21 cellular contexts compared by ENCODE assay signal in genomic region chr16:54587176-54587515, GRCh38.
"Had no signal": no experiment of that assay in that cellular context is flagged by ENCODE, and none has a peak within 500 bp of the region (broad histone marks: within the 10 kb centered on the region; RNA-seq: fewer than 3 reads in every experiment).

No MANE protein-coding gene starts in this region.

- H3K4me3 ChIP-seq: MG63, SJCRH30 had no signal

- H3K27me3 ChIP-seq: MG63 had no signal

- H3K9me3 ChIP-seq: MG63, SJCRH30 had no signal

- H3K4me1 ChIP-seq: SJCRH30 had no signal

- DNase-seq: KBM-7; MG63; NCI-H1092; NCI-H1105 treated with DMSO at 0.1 percent for 48 hours; NCI-H1417 treated with DMSO at 0.1 percent for 48 hours; NCI-H146; NCI-H1694 treated with DMSO at 0.1 percent for 48 hours; NCI-H1930; NCI-H2081; NCI-H2107; NCI-H2227 treated with DMSO at 0.1 percent for 48 hours; NCI-H524; NCI-H526 treated with DMSO at 0.1 percent for 48 hours; NCI-H774; NK-92 treated with Interleukin-12 subunit alpha and Interleukin-12 subunit beta, amount 100 ng/mL, for 24 hours; PC-3; SHP77 treated with DMSO at 0.1 percent for 48 hours; SJCRH30 had no signal

- H3K36me3 ChIP-seq: MG63, SJCRH30 had no signal

- H3K27ac ChIP-seq: RWPE1, SJCRH30 had no signal

- ATAC-seq: Panc1, PC-3, SK-N-SH treated with all-trans-retinoic acid at 6 μM for 48 hours had no signal
